9 cellular contexts compared by ENCODE assay signal in the genomic region with DNA sequence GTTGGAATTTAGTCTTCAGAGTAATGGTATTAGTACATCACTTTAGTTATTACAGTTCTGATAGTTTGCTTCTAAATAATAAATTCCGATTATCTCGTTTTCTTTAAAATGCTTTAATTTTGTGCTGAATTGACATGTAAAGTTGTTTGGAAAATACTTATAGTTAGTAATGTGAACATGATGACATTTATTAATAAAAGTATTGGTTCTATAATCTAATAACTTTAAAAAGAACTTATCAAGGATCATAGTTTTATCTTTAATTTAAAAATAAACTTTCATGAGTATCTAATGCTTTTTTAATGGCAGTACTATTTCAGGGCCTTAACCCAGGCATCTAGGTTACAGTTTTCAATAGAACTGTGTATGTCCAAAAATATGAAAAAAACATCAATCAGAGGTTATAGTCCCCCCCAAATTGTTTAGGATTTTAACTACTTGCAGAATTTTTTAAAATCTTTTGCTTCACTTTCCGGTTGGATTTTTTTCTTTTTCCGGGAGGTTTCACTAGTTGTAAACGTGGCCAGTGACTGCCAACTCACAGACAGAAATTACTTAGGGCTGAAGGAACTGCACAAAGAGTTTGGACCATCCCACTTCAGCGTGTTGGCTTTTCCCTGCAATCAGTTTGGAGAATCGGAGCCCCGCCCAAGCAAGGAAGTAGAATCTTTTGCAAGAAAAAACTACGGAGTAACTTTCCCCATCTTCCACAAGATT. TPM values are rescaled to one million over a fixed set of nuclear protein-coding genes. Genes with fewer than 3 reads are reported as not detected.
DNase-seq lines count a peak whose midpoint lies in the region; ATAC-seq, FAIRE-seq and TF ChIP-seq lines count a peak whose summit lies in the region.
"Had no signal": no experiment of that assay in that cellular context is flagged by ENCODE, and none has a peak within 500 bp of the region (broad histone marks: within the 10 kb centered on the region; RNA-seq: fewer than 3 reads in every experiment).

No MANE protein-coding gene starts in this region.

- DNase-seq in HTR-8/SVneo (ENCODE audit: insufficient read length, low spot score) (peak; percentile 69), chondrocyte (ENCODE audit: low spot score) (no peak), kidney tubule cell (ENCODE audit: low spot score) (peak; percentile 91), type B pancreatic cell (ENCODE audit: extremely low spot score, unreplicated experiment) (no peak), 8988T (no peak), inferior parietal cortex (ENCODE audit: extremely low spot score) (no peak)
- no peak for DNase-seq in stimulated activated naive CD4-positive, alpha-beta T cell treated with Interleukin-2 at 50 U/mL for 16 hours (lab: John Stamatoyannopoulos, UW)

- peak overlapping the region; percentile 85 for H3K4me3 Mint-ChIP-seq in chondrocyte (ENCODE audit: unreplicated experiment)
- peak overlapping the region; percentile 94 for H3K4me3 Mint-ChIP-seq in type B pancreatic cell

- TF ChIP-seq POLR2A in GM18505 (IDR thresholded peaks at IDR 0.05; ENCODE audit: borderline replicate concordance, extremely low read depth, insufficient read depth, insufficient read length) = no peak

- H3K27ac Mint-ChIP-seq in chondrocyte (ENCODE audit: unreplicated experiment) (peak overlapping the region; percentile 98), type B pancreatic cell (peak overlapping the region; percentile 93)

- H3K27me3 Mint-ChIP-seq in chondrocyte (ENCODE audit: low read depth) = no peaks in the 10 kb centered on the region
- H3K27me3 Mint-ChIP-seq in type B pancreatic cell = peaks cover 12% of the 10 kb centered on the region

- peak; percentile 13 for FAIRE-seq in HTR-8/SVneo (lab: Jason Lieb, UNC)

- H3K4me1 Mint-ChIP-seq in chondrocyte (ENCODE audit: low read depth) = peaks cover 27% of the 10 kb centered on the region
- H3K4me1 Mint-ChIP-seq in type B pancreatic cell (ENCODE audit: unreplicated experiment) = no peaks in the 10 kb centered on the region

- no peak for ATAC-seq in GM18505 (IDR thresholded peaks at IDR 0.05; ENCODE audit: unreplicated experiment)

- H3K36me3 Mint-ChIP-seq in chondrocyte (ENCODE audit: low read depth) (peaks cover 19% of the 10 kb centered on the region), type B pancreatic cell (peaks cover 25% of the 10 kb centered on the region)

- TF ChIP-seq CTCF in chondrocyte (IDR thresholded peaks at IDR 0.05) (no peak), type B pancreatic cell (conservative IDR thresholded peaks at IDR 0.05) (no peak)

- H3K9me3 Mint-ChIP-seq in chondrocyte (ENCODE audit: low read depth) (no peaks in the 10 kb centered on the region), type B pancreatic cell (peaks cover 4% of the 10 kb centered on the region)

RNA-seq across cellular contexts. Expression of gene GPX8, which starts 0.7 kb away (rescaled TPM):
- total RNA-seq in chondrocyte (196 to 212 TPM (median 198 TPM) in 3 replicates), type B pancreatic cell (ENCODE audit: low replicate concordance) (34.6 and 58.6 TPM in 2 replicates)

RNA-seq across cellular contexts. Expression of gene CDC20B, which starts 12.3 kb away (rescaled TPM):
- total RNA-seq in chondrocyte = not detected in 3 replicates
- 0.38 and 0.92 TPM in 2 replicates for total RNA-seq in type B pancreatic cell (ENCODE audit: low replicate concordance)

RNA-seq across cellular contexts. Expression of gene GZMA, which starts 58.2 kb away (rescaled TPM):
- not detected in 3 replicates for total RNA-seq in chondrocyte
- total RNA-seq in type B pancreatic cell (ENCODE audit: low replicate concordance) = not detected in 2 replicates
- total RNA-seq: temporal lobe had no signal

Comparison
In these comparisons a context has a peak if more than half of its experiments do, and no peak if none do; other contexts are left out.
1. DNase-seq: peak in HTR-8/SVneo (single experiment) and kidney tubule cell (single experiment); none in chondrocyte (single experiment), type B pancreatic cell (single experiment), stimulated activated naive CD4-positive, alpha-beta T cell treated with Interleukin-2 at 50 U/mL for 16 hours (single experiment), 8988T (single experiment) and inferior parietal cortex (single experiment).